Comparison of ENCODE assay signal across 8 cellular contexts in genomic region chr11:116454020-116454645, GRCh38.
A peak's percentile ranks its signal among the peaks of the same experiment; 100 is the strongest.
DNase-seq lines count a peak whose midpoint lies in the region; ATAC-seq and TF ChIP-seq lines count a peak whose summit lies in the region.

No MANE protein-coding gene starts in this region.

- H3K4me1 Mint-ChIP-seq in activated CD4-positive, alpha-beta T cell treated with anti-CD3 and anti-CD28 coated beads, Interleukin-2, amount 10 ng/mL, durations not matched to agents 24 days and 14 days, result no peaks in the 10 kb centered on the region
- no peaks in the 10 kb centered on the region for H3K4me1 Mint-ChIP-seq in activated CD4-positive, alpha-beta memory T cell treated with anti-CD3 and anti-CD28 coated beads, Interleukin-2, amount 10 ng/mL, durations not matched to agents 7 days and 5 days
- H3K4me1 Mint-ChIP-seq in T-cell, result no peaks in the 10 kb centered on the region

- no peak for ATAC-seq in T-cell (replicated peaks in 1 of 4)

- peaks cover 28% of the 10 kb centered on the region for H3K27me3 ChIP-seq in left ventricle myocardium inferior (ENCODE audit: low read depth)

- DNase-seq in activated CD4-positive, alpha-beta T cell treated with anti-CD3 and anti-CD28 coated beads, Interleukin-2, amount 10 ng/mL, durations not matched to agents 24 days and 14 days, result peak; percentile 72
- DNase-seq in activated CD4-positive, alpha-beta T cell treated with anti-CD3 and anti-CD28 coated beads for 4 hours, result no peak
- DNase-seq in MV-4-11 (lab: John Stamatoyannopoulos, UW) (peak; percentile 41), left ventricle myocardium inferior (no peak), T-cell (no peak), GOT3 (lab: John Stamatoyannopoulos, UW) (no peak)
- peak; percentile 31 for DNase-seq in activated CD4-positive, alpha-beta memory T cell treated with anti-CD3 and anti-CD28 coated beads, Interleukin-2, amount 10 ng/mL, durations not matched to agents 7 days and 5 days
- DNase-seq in stimulated activated CD4-positive, alpha-beta T cell treated with anti-CD3 and anti-CD28 coated beads, Interleukin-15, amount 100 ng/mL, for 48 hours (ENCODE audit: low read depth in 2 of 2), result peak; percentile 2 to 3

- H3K36me3 Mint-ChIP-seq in activated CD4-positive, alpha-beta T cell treated with anti-CD3 and anti-CD28 coated beads, Interleukin-2, amount 10 ng/mL, durations not matched to agents 24 days and 14 days (ENCODE audit: low read depth), result no peaks in the 10 kb centered on the region
- no peaks in the 10 kb centered on the region for H3K36me3 Mint-ChIP-seq in activated CD4-positive, alpha-beta memory T cell treated with anti-CD3 and anti-CD28 coated beads, Interleukin-2, amount 10 ng/mL, durations not matched to agents 7 days and 5 days (ENCODE audit: low read depth)
- H3K36me3 Mint-ChIP-seq in T-cell, result no peaks in the 10 kb centered on the region

- H3K27ac Mint-ChIP-seq in activated CD4-positive, alpha-beta T cell treated with anti-CD3 and anti-CD28 coated beads, Interleukin-2, amount 10 ng/mL, durations not matched to agents 24 days and 14 days, result no peak overlapping the region
- H3K27ac Mint-ChIP-seq in activated CD4-positive, alpha-beta memory T cell treated with anti-CD3 and anti-CD28 coated beads, Interleukin-2, amount 10 ng/mL, durations not matched to agents 7 days and 5 days, result no peak overlapping the region
- H3K27ac Mint-ChIP-seq in T-cell, result no peak overlapping the region

- no peak overlapping the region for H3K27ac ChIP-seq in left ventricle myocardium inferior (replicated peaks)

- H3K36me3 ChIP-seq in left ventricle myocardium inferior, result no peaks in the 10 kb centered on the region

- peaks cover 3% of the 10 kb centered on the region for H3K9me3 Mint-ChIP-seq in activated CD4-positive, alpha-beta T cell treated with anti-CD3 and anti-CD28 coated beads, Interleukin-2, amount 10 ng/mL, durations not matched to agents 24 days and 14 days
- H3K9me3 Mint-ChIP-seq in activated CD4-positive, alpha-beta memory T cell treated with anti-CD3 and anti-CD28 coated beads, Interleukin-2, amount 10 ng/mL, durations not matched to agents 7 days and 5 days, result no peaks in the 10 kb centered on the region
- H3K9me3 Mint-ChIP-seq in T-cell, result peaks cover 0 to 11% (median 7%) of the 10 kb centered on the region in 3 donors

- no peak overlapping the region for H3K4me3 Mint-ChIP-seq in activated CD4-positive, alpha-beta T cell treated with anti-CD3 and anti-CD28 coated beads, Interleukin-2, amount 10 ng/mL, durations not matched to agents 24 days and 14 days
- no peak overlapping the region for H3K4me3 Mint-ChIP-seq in activated CD4-positive, alpha-beta memory T cell treated with anti-CD3 and anti-CD28 coated beads, Interleukin-2, amount 10 ng/mL, durations not matched to agents 7 days and 5 days
- no peak overlapping the region for H3K4me3 Mint-ChIP-seq in T-cell

- peak; percentile 66 for TF ChIP-seq CTCF in left ventricle myocardium inferior (IDR thresholded peaks at IDR 0.05; ENCODE audit: borderline replicate concordance)

- intact Hi-C loops in activated CD4-positive, alpha-beta T cell treated with anti-CD3 and anti-CD28 coated beads, Interleukin-2, amount 10 ng/mL, durations not matched to agents 24 days and 14 days (cut with micrococcal nuclease), result loop anchor here (5.0 kb wide), 1 partner anchor 238 kb away; no protein-coding TSS in a partner anchor
- intact Hi-C loops in left ventricle myocardium inferior (cut with micrococcal nuclease), result no loop called here

- peaks cover 2% of the 10 kb centered on the region for H3K27me3 Mint-ChIP-seq in activated CD4-positive, alpha-beta T cell treated with anti-CD3 and anti-CD28 coated beads, Interleukin-2, amount 10 ng/mL, durations not matched to agents 24 days and 14 days
- no peaks in the 10 kb centered on the region for H3K27me3 Mint-ChIP-seq in activated CD4-positive, alpha-beta memory T cell treated with anti-CD3 and anti-CD28 coated beads, Interleukin-2, amount 10 ng/mL, durations not matched to agents 7 days and 5 days
- H3K27me3 Mint-ChIP-seq in T-cell, result peaks cover 15 to 16% of the 10 kb centered on the region in 2 donors

- H3K4me3 ChIP-seq in left ventricle myocardium inferior, result no peak overlapping the region

- peaks cover 22% of the 10 kb centered on the region for H3K9me3 ChIP-seq in left ventricle myocardium inferior (replicated peaks)

- CTCF ChIA-PET in activated CD4-positive, alpha-beta memory T cell treated with anti-CD3 and anti-CD28 coated beads, Interleukin-2, amount 10 ng/mL, durations not matched to agents 7 days and 5 days (lab: Charles Lee), result interaction anchor here (0.6 to 3.1 kb wide), 5 partner anchors 34 to 237 kb away, joined by 3 to 12 read pairs (median 4); no protein-coding TSS in a partner anchor
- CTCF ChIA-PET in T-cell (lab: Charles Lee), result no interaction called here

- POLR2A ChIA-PET in activated CD4-positive, alpha-beta memory T cell treated with anti-CD3 and anti-CD28 coated beads, Interleukin-2, amount 10 ng/mL, durations not matched to agents 7 days and 5 days (lab: Charles Lee), result no interaction called here
- POLR2A ChIA-PET in T-cell (lab: Charles Lee), result no interaction called here

- H3K4me1 ChIP-seq in left ventricle myocardium inferior, result no peaks in the 10 kb centered on the region

Comparison
In these comparisons a context has a peak if more than half of its experiments do, and no peak if none do; other contexts are left out.
1. DNase-seq: peak in activated CD4-positive, alpha-beta T cell treated with anti-CD3 and anti-CD28 coated beads, Interleukin-2, amount 10 ng/mL, durations not matched to agents 24 days and 14 days (single experiment), MV-4-11 (single experiment), activated CD4-positive, alpha-beta memory T cell treated with anti-CD3 and anti-CD28 coated beads, Interleukin-2, amount 10 ng/mL, durations not matched to agents 7 days and 5 days (single experiment) and stimulated activated CD4-positive, alpha-beta T cell treated with anti-CD3 and anti-CD28 coated beads, Interleukin-15, amount 100 ng/mL, for 48 hours (2 of 2); none in activated CD4-positive, alpha-beta T cell treated with anti-CD3 and anti-CD28 coated beads for 4 hours (0 of 2), left ventricle myocardium inferior (single experiment), T-cell (0 of 34) and GOT3 (single experiment).